Comparison of ENCODE assay signal across 18 cellular contexts in genomic region chr14:74917646-74918081, GRCh38. TPM values are rescaled to one million over a fixed set of nuclear protein-coding genes. Genes with fewer than 3 reads are reported as not detected.
A peak's percentile ranks its signal among the peaks of the same experiment; 100 is the strongest.
DNase-seq lines count a peak whose midpoint lies in the region; ATAC-seq and TF ChIP-seq lines count a peak whose summit lies in the region.
"Had no signal": no experiment of that assay in that cellular context is flagged by ENCODE, and none has a peak within 500 bp of the region (broad histone marks: within the 10 kb centered on the region; RNA-seq: fewer than 3 reads in every experiment).

No MANE protein-coding gene starts in this region.

- no peak overlapping the region for H3K9ac ChIP-seq in stomach smooth muscle (ENCODE audit: low read length in 2 of 2)

- no peaks in the 10 kb centered on the region for H3K9me3 ChIP-seq in esophagus squamous epithelium
- no peaks in the 10 kb centered on the region for H3K9me3 ChIP-seq in lower lobe of right lung
- no peaks in the 10 kb centered on the region for H3K9me3 ChIP-seq in stomach smooth muscle (ENCODE audit: control insufficient read depth in 2 of 2, low read length in 2 of 2)
- H3K9me3 ChIP-seq: BLaER1 treated with 17β-estradiol and CSF1 and Interleukin-3, amounts not matched to agents 10 nM and 100 nM; HAP-1; pancreas had no signal

- POLR2A ChIA-PET in RWPE1 (lab: Yijun Ruan, JAX; ENCODE audit: low non-redundant PET): no interaction called here

- no peaks in the 10 kb centered on the region for H3K36me3 ChIP-seq in esophagus squamous epithelium
- no peaks in the 10 kb centered on the region for H3K36me3 ChIP-seq in lower lobe of right lung
- H3K36me3 ChIP-seq in stomach smooth muscle (ENCODE audit: control insufficient read depth in 2 of 2, insufficient read depth in 2 of 2, low read length in 2 of 2): peaks cover 0 to 2% of the 10 kb centered on the region in 2 donors
- H3K36me3 ChIP-seq: HAP-1, pancreas had no signal

- intact Hi-C loops in esophagus squamous epithelium (cut with DNase I) (loop anchor here (10.0 kb wide), 1 partner anchor 167 kb away; no protein-coding TSS in a partner anchor), lower lobe of right lung (cut with DNase I) (no loop called here)

- no peak for TF ChIP-seq POLR2A in esophagus squamous epithelium (IDR thresholded peaks at IDR 0.05)

- DNase-seq in RWPE1 (ENCODE audit: low spot score): no peak
- no peak for DNase-seq in esophagus squamous epithelium (lab: John Stamatoyannopoulos, UW)
- no peak for DNase-seq in lower lobe of right lung
- DNase-seq in NCI-H2081 (lab: John Stamatoyannopoulos, UW): no peak
- no peak for DNase-seq in stimulated activated CD8-positive, alpha-beta memory T cell treated with anti-CD3 and anti-CD28 coated beads, Interleukin-4, amount 100 ng/mL, for 48 hours
- DNase-seq: dermis blood vessel endothelial cell; NCI-H2081 treated with DMSO at 0.1 percent for 48 hours; NCI-H774; SHP77; stimulated activated CD4-positive, alpha-beta T cell treated with anti-CD3 and anti-CD28 coated beads, Interleukin-2, amount 100 ng/mL, for 24 hours had no signal

- H3K4me3 ChIP-seq in esophagus squamous epithelium: no peak overlapping the region
- no peak overlapping the region for H3K4me3 ChIP-seq in lower lobe of right lung
- H3K4me3 ChIP-seq in stomach smooth muscle (ENCODE audit: low read length in 2 of 2): no peak overlapping the region
- H3K4me3 ChIP-seq: BLaER1 treated with 17β-estradiol and CSF1 and Interleukin-3, amounts not matched to agents 10 nM and 100 nM; HAP-1; pancreas had no signal

- peaks cover 24 to 78% (median 55%) of the 10 kb centered on the region in 3 donors for H3K4me1 ChIP-seq in esophagus squamous epithelium
- peaks cover 23% of the 10 kb centered on the region for H3K4me1 ChIP-seq in lower lobe of right lung
- H3K4me1 ChIP-seq in stomach smooth muscle (ENCODE audit: control insufficient read depth, insufficient read depth, low read length): peaks cover 24% of the 10 kb centered on the region
- H3K4me1 ChIP-seq: HAP-1 had no signal

- H3K27ac ChIP-seq in RWPE1: peak overlapping the region; percentile 49
- peak overlapping the region; percentile 22 to 81 (median 54) for H3K27ac ChIP-seq in esophagus squamous epithelium
- peak overlapping the region; percentile 27 for H3K27ac ChIP-seq in lower lobe of right lung
- H3K27ac ChIP-seq in stomach smooth muscle (ENCODE audit: low read length): peak overlapping the region; percentile 41
- H3K27ac ChIP-seq: pancreas had no signal

- ATAC-seq in lower lobe of right lung (peak; percentile 32 to 49), HG03432 (IDR thresholded peaks at IDR 0.05; ENCODE audit: unreplicated experiment) (no peak), HG02852 (IDR thresholded peaks at IDR 0.05; ENCODE audit: unreplicated experiment) (no peak)

- H3K27me3 ChIP-seq in esophagus squamous epithelium (no peaks in the 10 kb centered on the region), lower lobe of right lung (ENCODE audit: low read depth) (no peaks in the 10 kb centered on the region), stomach smooth muscle (ENCODE audit: control insufficient read depth in 1 of 2, insufficient read depth in 2 of 2, low read length in 2 of 2) (no peaks in the 10 kb centered on the region)
- H3K27me3 ChIP-seq: BLaER1 treated with 17β-estradiol and CSF1 and Interleukin-3, amounts not matched to agents 10 nM and 100 nM; pancreas had no signal

- TF ChIP-seq CTCF in RWPE1 (conservative IDR thresholded peaks at IDR 0.05; ENCODE audit: low read depth): no peak
- TF ChIP-seq CTCF in esophagus squamous epithelium (IDR thresholded peaks at IDR 0.05): no peak
- TF ChIP-seq CTCF in lower lobe of right lung (IDR thresholded peaks at IDR 0.05): no peak

- CTCF ChIA-PET in RWPE1 (lab: Yijun Ruan, JAX): interaction anchor here (0.6 to 0.9 kb wide), 3 partner anchors 12 to 171 kb away, joined by 4 to 10 read pairs (median 4); no protein-coding TSS in a partner anchor

- 24 to 32% methylated on average over 7 to 13 of the region's 13 CpGs for WGBS in esophagus squamous epithelium, 2 donors

RNA-seq across cellular contexts. Expression of gene RPS6KL1, which starts 5.4 kb away (rescaled TPM):
- total RNA-seq in esophagus squamous epithelium (1 to 10 TPM in 3 of 4 donors, under 1 TPM in 1; 0.83 to 1.7 (median 1.3) TPM), lower lobe of right lung (2.0 TPM)

RNA-seq across cellular contexts. Expression of gene DLST, which starts 35.9 kb away (rescaled TPM):
- 10 to 100 TPM; 54.9 to 87.0 (median 69.0) TPM for total RNA-seq in esophagus squamous epithelium
- total RNA-seq in lower lobe of right lung: 82.7 TPM

RNA-seq across cellular contexts. Expression of gene PGF, which starts 37.7 kb away (rescaled TPM):
- total RNA-seq in esophagus squamous epithelium: 10 to 100 TPM in 1 of 4 donors, 1 to 10 TPM in 3; 1.6 to 42.3 (median 6.2) TPM
- 3.0 TPM for total RNA-seq in lower lobe of right lung

RNA-seq across cellular contexts. Expression of gene PROX2, which starts 41.7 kb away (rescaled TPM):
- not detected for total RNA-seq in esophagus squamous epithelium
- 0.12 TPM for total RNA-seq in lower lobe of right lung
- total RNA-seq: dermis blood vessel endothelial cell, glomerular endothelial cell, liver, pancreas had no signal

Comparison
In these comparisons a context has a peak if more than half of its experiments do, and no peak if none do; other contexts are left out.
1. ATAC-seq: peak in lower lobe of right lung (2 of 2); none in HG03432 (single experiment) and HG02852 (single experiment).
2. Peak in every context shown above with its lines, with median percentiles within 50 percentile points of each other: H3K27ac ChIP-seq.